24 cellular contexts compared by ENCODE assay signal in the genomic region with DNA sequence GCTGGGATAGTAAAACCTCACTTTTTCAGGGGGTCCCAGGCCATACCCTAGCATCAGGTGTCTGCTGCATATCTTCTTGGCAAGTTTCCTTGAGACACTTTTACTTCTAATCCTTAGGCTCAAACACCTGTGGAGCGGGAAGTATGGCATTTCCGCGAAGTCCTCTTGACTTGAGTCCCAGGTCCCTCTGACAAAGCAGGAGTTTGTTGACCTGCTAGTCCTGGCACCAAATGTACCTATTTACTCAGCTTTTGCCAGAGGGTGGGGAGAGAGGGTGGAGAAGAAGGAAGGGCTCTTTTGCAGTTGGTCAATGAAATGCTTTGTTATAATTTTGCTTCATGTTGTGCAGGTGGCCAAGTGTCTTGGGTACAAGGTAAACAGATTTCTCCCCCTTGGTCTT. TPM values are rescaled to one million over a fixed set of nuclear protein-coding genes. Genes with fewer than 3 reads are reported as not detected.
DNase-seq lines count a peak whose midpoint lies in the region; ATAC-seq and TF ChIP-seq lines count a peak whose summit lies in the region.
"Had no signal": no experiment of that assay in that cellular context is flagged by ENCODE, and none has a peak within 500 bp of the region (broad histone marks: within the 10 kb centered on the region; RNA-seq: fewer than 3 reads in every experiment).

No MANE protein-coding gene starts in this region.

- peaks cover 11% of the 10 kb centered on the region for H3K9me2 ChIP-seq in GM23338 (ENCODE audit: insufficient read depth)

- H3K36me3 ChIP-seq in lung (ENCODE audit: control insufficient read depth in 2 of 2, insufficient read depth in 2 of 2, low read length in 2 of 2) = no peaks in the 10 kb centered on the region
- no peaks in the 10 kb centered on the region for H3K36me3 ChIP-seq in GM23338 (ENCODE audit: insufficient read depth)
- H3K36me3 ChIP-seq: ascending aorta, SJSA1, suprapubic skin, vagina had no signal

- H3K4me1 Mint-ChIP-seq in GM23338 = peaks cover 6% of the 10 kb centered on the region; the same call in 2 of the 3 replicates
- no peaks in the 10 kb centered on the region for H3K4me1 Mint-ChIP-seq in immature natural killer cell
- H3K4me1 Mint-ChIP-seq: central memory CD8-positive, alpha-beta T cell; neural crest cell had no signal

- H3K27ac Mint-ChIP-seq in GM23338 (no peak overlapping the region), immature natural killer cell (no peak overlapping the region)
- H3K27ac Mint-ChIP-seq: activated naive CD4-positive, alpha-beta T cell treated with anti-CD3 and anti-CD28 coated beads, Interleukin-2, amount 50 U/mL, for 72 hours; activated T-helper 1 cell treated with anti-CD3 and anti-CD28 coated beads, Interleukin-12 subunit alpha, Interleukin-12 subunit beta, Interleukin-2, Interleukin-4 antibody, amounts not matched to agents 30 ng/mL and 10 ng/mL and 1 ng/mL, durations not matched to agents 14 hours and 24 hours and 36 hours had no signal

- peak; percentile 59 for ATAC-seq in lung (ENCODE audit: insufficient read depth, low FRiP score)
- no peak for ATAC-seq in GM23338
- ATAC-seq: activated naive CD4-positive, alpha-beta T cell treated with anti-CD3 and anti-CD28 coated beads, Interleukin-2, amount 50 U/mL, for 72 hours; Panc1; psoas muscle had no signal

- no peaks in the 10 kb centered on the region for H3K9me3 ChIP-seq in lung (ENCODE audit: control insufficient read depth in 2 of 2, insufficient read depth in 1 of 2, low read length in 1 of 2)
- H3K9me3 ChIP-seq: ascending aorta, psoas muscle, SJSA1, suprapubic skin, vagina had no signal

- TF ChIP-seq CTCF in lung (IDR thresholded peaks at IDR 0.05; ENCODE audit: control extremely low read depth, extremely low read depth) (no peak), GM23338 (conservative IDR thresholded peaks at IDR 0.05; ENCODE audit: low read depth in 2 of 2) (no peak)

- no peaks in the 10 kb centered on the region for H3F3A ChIP-seq in GM23338 (replicated peaks; ENCODE audit: low read depth)

- no peaks in the 10 kb centered on the region for H3K79me2 ChIP-seq in GM23338 (replicated peaks; ENCODE audit: insufficient read depth)

- H3K27ac ChIP-seq in lung (ENCODE audit: low read depth in 1 of 2, low read length in 1 of 2) (peak overlapping the region in 1 of 2 donors; percentile 8), GM23338 (ENCODE audit: low read depth) (no peak overlapping the region)
- H3K27ac ChIP-seq: ascending aorta, psoas muscle, SJSA1, vagina had no signal

- no peaks in the 10 kb centered on the region for H3K36me3 Mint-ChIP-seq in GM23338 (ENCODE audit: low read depth)
- no peaks in the 10 kb centered on the region for H3K36me3 Mint-ChIP-seq in immature natural killer cell
- H3K36me3 Mint-ChIP-seq: activated naive CD4-positive, alpha-beta T cell treated with anti-CD3 and anti-CD28 coated beads, Interleukin-2, amount 50 U/mL, for 72 hours had no signal

- H3K4me1 ChIP-seq in lung (ENCODE audit: control insufficient read depth in 2 of 2, insufficient read depth in 2 of 2, low read length in 2 of 2) = peaks cover 0 to 3% of the 10 kb centered on the region in 2 donors
- no peaks in the 10 kb centered on the region for H3K4me1 ChIP-seq in GM23338 (ENCODE audit: insufficient read depth)
- H3K4me1 ChIP-seq: psoas muscle had no signal

- H3K27me3 Mint-ChIP-seq in GM23338 (ENCODE audit: insufficient read depth, low read depth, poor library complexity) (peaks cover 5% of the 10 kb centered on the region), immature natural killer cell (ENCODE audit: low read depth in 3 of 3) (peaks cover 0 to 3% (median 3%) of the 10 kb centered on the region in 3 donors)

- no peaks in the 10 kb centered on the region for H3K27me3 ChIP-seq in lung (ENCODE audit: control insufficient read depth, insufficient read depth)
- no peaks in the 10 kb centered on the region for H3K27me3 ChIP-seq in GM23338 (ENCODE audit: insufficient read depth)
- H3K27me3 ChIP-seq: ascending aorta, SJSA1, suprapubic skin, vagina had no signal

- WGBS in lung, 2 donors = 73 to 94% methylated on average over 3 of the region's 3 CpGs

- H3K9me3 Mint-ChIP-seq in GM23338 (no peaks in the 10 kb centered on the region), immature natural killer cell (no peaks in the 10 kb centered on the region)
- H3K9me3 Mint-ChIP-seq: activated naive CD4-positive, alpha-beta T cell treated with anti-CD3 and anti-CD28 coated beads, Interleukin-2, amount 50 U/mL, for 72 hours; activated T-helper 1 cell treated with anti-CD3 and anti-CD28 coated beads, Interleukin-12 subunit alpha, Interleukin-12 subunit beta, Interleukin-2, Interleukin-4 antibody, amounts not matched to agents 30 ng/mL and 10 ng/mL and 1 ng/mL, durations not matched to agents 14 hours and 24 hours and 36 hours; central memory CD8-positive, alpha-beta T cell had no signal

- no peak overlapping the region for H2AFZ ChIP-seq in GM23338

- DNase-seq in COR-L47 (lab: John Stamatoyannopoulos, UW) (peak; percentile 71), DMS79 treated with DMSO at 0.1 percent for 48 hours (lab: John Stamatoyannopoulos, UW) (peak; percentile 55), NCI-H748 treated with DMSO at 0.1 percent for 48 hours (lab: John Stamatoyannopoulos, UW) (peak; percentile 60), lung (ENCODE audit: low spot score) (peak; percentile 71), occipital lobe (lab: John Stamatoyannopoulos, UW) (no peak), GM23338 (ENCODE audit: low spot score) (no peak), immature natural killer cell (no peak)
- DNase-seq: activated CD4-positive, alpha-beta T cell treated with anti-CD3 and anti-CD28 coated beads for 48 hours; DMS 273 treated with DMSO at 0.1 percent for 48 hours; HCEC 1CT; head of caudate nucleus; NCI-H2171; NK-92 treated with Interleukin-12 subunit alpha and Interleukin-12 subunit beta, amount 100 ng/mL, for 24 hours; psoas muscle; stimulated activated CD4-positive, alpha-beta T cell treated with anti-CD3 and anti-CD28 coated beads, Interleukin-1b, Interleukin-23, amount 100 ng/mL, for 48 hours had no signal

- H3K4me3 ChIP-seq in lung (no peak overlapping the region), GM23338 (no peak overlapping the region)
- H3K4me3 ChIP-seq: ascending aorta, psoas muscle, SJSA1, suprapubic skin, vagina had no signal

- H3K4me2 ChIP-seq in GM23338 = no peak overlapping the region

- no peak overlapping the region for H3K4me3 Mint-ChIP-seq in GM23338
- H3K4me3 Mint-ChIP-seq in immature natural killer cell = no peak overlapping the region
- H3K4me3 Mint-ChIP-seq: activated T-helper 1 cell treated with anti-CD3 and anti-CD28 coated beads, Interleukin-12 subunit alpha, Interleukin-12 subunit beta, Interleukin-2, Interleukin-4 antibody, amounts not matched to agents 30 ng/mL and 10 ng/mL and 1 ng/mL, durations not matched to agents 14 hours and 24 hours and 36 hours; central memory CD8-positive, alpha-beta T cell; neural crest cell had no signal

- H4K20me1 ChIP-seq in GM23338 (replicated peaks; ENCODE audit: insufficient read depth) = no peaks in the 10 kb centered on the region

TF ChIP-seq in GM23338, 12 proteins besides CTCF, POLR2A, EP300 and RAD21 (continues in another document):
- no peak for TF ChIP-seq ZNF331 (CRISPR knock-in tag; IDR thresholded peaks at IDR 0.05; ENCODE audit: low read depth)

RNA-seq across cellular contexts. Expression of gene CLIC6, which starts 59.7 kb away (rescaled TPM):
- total RNA-seq in lung (10 to 100 TPM; 35.4 to 63.9 TPM), occipital lobe (0.31 TPM)
- polyA plus RNA-seq in lung (10 to 100 TPM; 15.1 to 25.9 TPM), GM23338 (2016; fragmentation: Nextera tagmentation; extraction: Ambion mirVana) (0.92 and 1.1 TPM in 2 replicates), immature natural killer cell (not detected)
- 1.2 and 1.5 TPM in 2 replicates for total RNA-seq in GM23338 (2014; rRNA removed; shearing (Covaris generic))
- total RNA-seq: activated T-helper 1 cell treated with anti-CD3 and anti-CD28 coated beads, Interleukin-12 subunit alpha, Interleukin-12 subunit beta, Interleukin-2, Interleukin-4 antibody, amounts not matched to agents 30 ng/mL and 10 ng/mL and 1 ng/mL, durations not matched to agents 14 hours and 24 hours and 36 hours; SJSA1 had no signal

Comparison
In these comparisons a context has a peak if more than half of its experiments do, and no peak if none do; other contexts are left out.
1. DNase-seq: peak in COR-L47 (single experiment), DMS79 treated with DMSO at 0.1 percent for 48 hours (single experiment), NCI-H748 treated with DMSO at 0.1 percent for 48 hours (single experiment) and lung (single experiment); none in occipital lobe (single experiment), GM23338 (single experiment) and immature natural killer cell (0 of 3).
2. RNA of gene CLIC6, which starts 59.7 kb away (total RNA-seq): 35.4 to 63.9 TPM in lung; 1.2 to 1.5 TPM in GM23338 and 0.31 TPM in occipital lobe (single experiment); every median in the first group is over 10 times any median in the second.